ENCODE assay signal across 8 cellular contexts in genomic region chr19:43754562-43755255, GRCh38. TPM values are rescaled to one million over a fixed set of nuclear protein-coding genes. Genes with fewer than 3 reads are reported as not detected.
DNase-seq lines count a peak whose midpoint lies in the region; ATAC-seq and TF ChIP-seq lines count a peak whose summit lies in the region.

A gene with protein sequence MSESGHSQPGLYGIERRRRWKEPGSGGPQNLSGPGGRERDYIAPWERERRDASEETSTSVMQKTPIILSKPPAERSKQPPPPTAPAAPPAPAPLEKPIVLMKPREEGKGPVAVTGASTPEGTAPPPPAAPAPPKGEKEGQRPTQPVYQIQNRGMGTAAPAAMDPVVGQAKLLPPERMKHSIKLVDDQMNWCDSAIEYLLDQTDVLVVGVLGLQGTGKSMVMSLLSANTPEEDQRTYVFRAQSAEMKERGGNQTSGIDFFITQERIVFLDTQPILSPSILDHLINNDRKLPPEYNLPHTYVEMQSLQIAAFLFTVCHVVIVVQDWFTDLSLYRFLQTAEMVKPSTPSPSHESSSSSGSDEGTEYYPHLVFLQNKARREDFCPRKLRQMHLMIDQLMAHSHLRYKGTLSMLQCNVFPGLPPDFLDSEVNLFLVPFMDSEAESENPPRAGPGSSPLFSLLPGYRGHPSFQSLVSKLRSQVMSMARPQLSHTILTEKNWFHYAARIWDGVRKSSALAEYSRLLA (minus strand): TSS chr19:43754962. CDS start chr19:43750741, 4,221 bp downstream.

- H3K27ac ChIP-seq in BLaER1 (peak within 1 kb of the TSS; percentile 97), coronary artery (peak within 1 kb of the TSS; percentile 90 to 96)

- peaks cover 6% of the 10 kb centered on the region for H3K9me3 Mint-ChIP-seq in activated CD4-positive, alpha-beta T cell treated with anti-CD3 and anti-CD28 coated beads, Interleukin-2, amount 10 ng/mL, durations not matched to agents 24 days and 14 days

- H3K4me3 Mint-ChIP-seq in activated CD4-positive, alpha-beta T cell treated with anti-CD3 and anti-CD28 coated beads, Interleukin-2, amount 10 ng/mL, durations not matched to agents 24 days and 14 days = peak within 1 kb of the TSS; percentile 94

- H3K27me3 Mint-ChIP-seq in activated CD4-positive, alpha-beta T cell treated with anti-CD3 and anti-CD28 coated beads, Interleukin-2, amount 10 ng/mL, durations not matched to agents 24 days and 14 days = no peaks in the 10 kb centered on the region

- DNase-seq in NCI-H526 treated with DMSO at 0.1 percent for 48 hours (lab: John Stamatoyannopoulos, UW) (peak; percentile 92), coronary artery (ENCODE audit: low spot score) (peak; percentile 98), left colon (peak; percentile 97 to 98)
- DNase-seq in activated CD4-positive, alpha-beta T cell treated with anti-CD3 and anti-CD28 coated beads, Interleukin-2, amount 10 ng/mL, durations not matched to agents 24 days and 14 days = peak; percentile 100
- DNase-seq in stimulated activated CD4-positive, alpha-beta T cell treated with anti-CD3 and anti-CD28 coated beads, Interleukin-1b, Interleukin-23, amount 100 ng/mL, for 4 hours (ENCODE audit: low read depth in 2 of 2) = peak; percentile 97

- peak within 1 kb of the TSS; percentile 90 for H3K4me2 ChIP-seq in BLaER1

- peaks cover 32% of the 10 kb centered on the region for H3K36me3 ChIP-seq in BLaER1

- ATAC-seq in GM19328 (IDR thresholded peaks at IDR 0.05; ENCODE audit: unreplicated experiment) (peak; percentile 66), HG03469 (IDR thresholded peaks at IDR 0.05; ENCODE audit: unreplicated experiment) (peak; percentile 40), left colon (peak; percentile 82)

- no peaks in the 10 kb centered on the region for H3K9me3 ChIP-seq in BLaER1

- H3K36me3 Mint-ChIP-seq in activated CD4-positive, alpha-beta T cell treated with anti-CD3 and anti-CD28 coated beads, Interleukin-2, amount 10 ng/mL, durations not matched to agents 24 days and 14 days (ENCODE audit: low read depth) = peaks cover 57% of the 10 kb centered on the region

- H3K27ac Mint-ChIP-seq in activated CD4-positive, alpha-beta T cell treated with anti-CD3 and anti-CD28 coated beads, Interleukin-2, amount 10 ng/mL, durations not matched to agents 24 days and 14 days = peak within 1 kb of the TSS; percentile 100

- H4K20me1 ChIP-seq in BLaER1 = peaks cover 8% of the 10 kb centered on the region; the same call in 1 of the 2 replicates

- peak within 1 kb of the TSS; percentile 75 for H3K4me3 ChIP-seq in BLaER1
- peak within 1 kb of the TSS; percentile 68 for H3K4me3 ChIP-seq in coronary artery

- peak within 1 kb of the TSS; percentile 96 for H3K9ac ChIP-seq in BLaER1

- intact Hi-C loops in activated CD4-positive, alpha-beta T cell treated with anti-CD3 and anti-CD28 coated beads, Interleukin-2, amount 10 ng/mL, durations not matched to agents 24 days and 14 days (cut with micrococcal nuclease) = loop anchor here (1.0 to 10.0 kb wide), 8 partner anchors 9 to 290 kb away; partner anchors contain the start of genes IRGQ, LYPD3, ZNF428 and ZNF575
- intact Hi-C loops in left colon (cut with DNase I, micrococcal nuclease) = no loop called here

- peaks cover 53% of the 10 kb centered on the region for H3K4me1 ChIP-seq in BLaER1

- no peak for TF ChIP-seq CTCF in coronary artery (IDR thresholded peaks at IDR 0.05)

- peaks cover 68% of the 10 kb centered on the region for H3K4me1 Mint-ChIP-seq in activated CD4-positive, alpha-beta T cell treated with anti-CD3 and anti-CD28 coated beads, Interleukin-2, amount 10 ng/mL, durations not matched to agents 24 days and 14 days

- no peaks in the 10 kb centered on the region for H3K27me3 ChIP-seq in BLaER1

RNA-seq across cellular contexts. Expression of the gene that starts here (rescaled TPM):
- 83.9 and 86.6 TPM in 2 replicates for total RNA-seq in activated CD4-positive, alpha-beta T cell treated with anti-CD3 and anti-CD28 coated beads, Interleukin-2, amount 10 ng/mL, durations not matched to agents 24 days and 14 days
- 10 to 100 TPM; 25.4 to 40.3 TPM for total RNA-seq in left colon

Comparison
In these comparisons a context has a peak if more than half of its experiments do, and no peak if none do; other contexts are left out.
1. Peak in every context shown above with its lines: DNase-seq, ATAC-seq, H3K4me3 ChIP-seq and H3K27ac ChIP-seq.